In genomic region chr10:101779544-101780186, GRCh38 we compare ENCODE assay signal across 8 cellular contexts. TPM values are rescaled to one million over a fixed set of nuclear protein-coding genes. Genes with fewer than 3 reads are reported as not detected.
DNase-seq lines count a peak whose midpoint lies in the region; ATAC-seq and TF ChIP-seq lines count a peak whose summit lies in the region.

No MANE protein-coding gene starts in this region.

- no peaks in the 10 kb centered on the region for H3K9me3 Mint-ChIP-seq in CD8-positive, alpha-beta T cell
- H3K9me3 Mint-ChIP-seq in activated T-helper 17 cell treated with anti-CD3 and anti-CD28 coated beads, Interleukin-2, amount 50 U/mL, for 72 hours: no peaks in the 10 kb centered on the region
- H3K9me3 Mint-ChIP-seq in natural killer cell: no peaks in the 10 kb centered on the region
- H3K9me3 Mint-ChIP-seq in stimulated activated effector memory CD8-positive, alpha-beta T cell treated with anti-CD3 and anti-CD28 coated beads, Interleukin-12 subunit alpha, Interleukin-12 subunit beta, amount 100 ng/mL, for 72 hours: no peaks in the 10 kb centered on the region

- no peaks in the 10 kb centered on the region for H3K9me3 ChIP-seq in CD8-positive, alpha-beta T cell (ENCODE audit: low read length)

- H3K4me1 ChIP-seq in CD8-positive, alpha-beta T cell (ENCODE audit: insufficient read depth, low read length): peaks cover 59% of the 10 kb centered on the region

- peak; percentile 51 for ATAC-seq in CD8-positive, alpha-beta T cell
- ATAC-seq in activated T-helper 17 cell treated with anti-CD3 and anti-CD28 coated beads, Interleukin-2, amount 50 U/mL, for 72 hours (replicated peaks): peak; percentile 70
- peak; percentile 67 to 75 (median 70) for ATAC-seq in natural killer cell
- ATAC-seq in stimulated activated effector memory CD8-positive, alpha-beta T cell treated with anti-CD3 and anti-CD28 coated beads, Interleukin-12 subunit alpha, Interleukin-12 subunit beta, amount 100 ng/mL, for 72 hours: peak; percentile 74
- ATAC-seq in GM21515 (IDR thresholded peaks at IDR 0.05; ENCODE audit: unreplicated experiment): no peak

- H3K36me3 Mint-ChIP-seq in CD8-positive, alpha-beta T cell: peaks cover 8% of the 10 kb centered on the region
- peaks cover 71% of the 10 kb centered on the region for H3K36me3 Mint-ChIP-seq in activated T-helper 17 cell treated with anti-CD3 and anti-CD28 coated beads, Interleukin-2, amount 50 U/mL, for 72 hours (ENCODE audit: low read depth)
- H3K36me3 Mint-ChIP-seq in natural killer cell: no peaks in the 10 kb centered on the region
- peaks cover 27% of the 10 kb centered on the region for H3K36me3 Mint-ChIP-seq in stimulated activated effector memory CD8-positive, alpha-beta T cell treated with anti-CD3 and anti-CD28 coated beads, Interleukin-12 subunit alpha, Interleukin-12 subunit beta, amount 100 ng/mL, for 72 hours

- peaks cover 67% of the 10 kb centered on the region for H3K4me1 Mint-ChIP-seq in CD8-positive, alpha-beta T cell (ENCODE audit: low read depth)
- H3K4me1 Mint-ChIP-seq in activated T-helper 17 cell treated with anti-CD3 and anti-CD28 coated beads, Interleukin-2, amount 50 U/mL, for 72 hours: peaks cover 23% of the 10 kb centered on the region
- peaks cover 39 to 59% of the 10 kb centered on the region in 2 donors for H3K4me1 Mint-ChIP-seq in natural killer cell
- H3K4me1 Mint-ChIP-seq in stimulated activated effector memory CD8-positive, alpha-beta T cell treated with anti-CD3 and anti-CD28 coated beads, Interleukin-12 subunit alpha, Interleukin-12 subunit beta, amount 100 ng/mL, for 72 hours: peaks cover 63% of the 10 kb centered on the region

- H3K4me3 Mint-ChIP-seq in CD8-positive, alpha-beta T cell: peak overlapping the region; percentile 76
- H3K4me3 Mint-ChIP-seq in activated T-helper 17 cell treated with anti-CD3 and anti-CD28 coated beads, Interleukin-2, amount 50 U/mL, for 72 hours: peak overlapping the region; percentile 98
- H3K4me3 Mint-ChIP-seq in natural killer cell: peak overlapping the region; percentile 87
- peak overlapping the region; percentile 100 for H3K4me3 Mint-ChIP-seq in stimulated activated effector memory CD8-positive, alpha-beta T cell treated with anti-CD3 and anti-CD28 coated beads, Interleukin-12 subunit alpha, Interleukin-12 subunit beta, amount 100 ng/mL, for 72 hours

- peak overlapping the region; percentile 64 for H3K4me3 ChIP-seq in CD8-positive, alpha-beta T cell (ENCODE audit: low read depth, low read length)
- peak overlapping the region; percentile 50 for H3K4me3 ChIP-seq in H7 (ENCODE audit: insufficient read depth, low read depth, low read length)

- CTCF ChIA-PET in CD8-positive, alpha-beta T cell (lab: Charles Lee): interaction anchor here (0.8 to 2.0 kb wide), 7 partner anchors 11 to 566 kb away, joined by 3 to 13 read pairs (median 4); partner anchors contain the start of gene OGA

- H3K27me3 ChIP-seq in CD8-positive, alpha-beta T cell (ENCODE audit: insufficient read depth, low read length): peaks cover 35% of the 10 kb centered on the region
- peaks cover 27% of the 10 kb centered on the region for H3K27me3 ChIP-seq in H7 (ENCODE audit: control insufficient read depth, insufficient read depth, low read length)

- intact Hi-C loops in CD8-positive, alpha-beta T cell (cut with DNase I, micrococcal nuclease): loop anchor here (1.0 to 10.0 kb wide), 12 partner anchors 53 to 617 kb away; partner anchors contain the start of genes BTRC (in 2 of the 2), DPCD (in 1 of the 2), KCNIP2 (in 1 of the 2) and POLL (in 1 of the 2)
- intact Hi-C loops in natural killer cell (cut with micrococcal nuclease): loop anchor here (2.0 to 5.0 kb wide), 2 partner anchors 177 to 293 kb away; no protein-coding TSS in a partner anchor

- H3K36me3 ChIP-seq in CD8-positive, alpha-beta T cell (ENCODE audit: insufficient read depth, low read length): no peaks in the 10 kb centered on the region
- no peaks in the 10 kb centered on the region; the same call in 1 of the 2 replicates for H3K36me3 ChIP-seq in H7 (replicated peaks; ENCODE audit: control insufficient read depth, insufficient read depth, low read length)

- no peak overlapping the region for H3K27ac Mint-ChIP-seq in CD8-positive, alpha-beta T cell
- no peak overlapping the region for H3K27ac Mint-ChIP-seq in activated T-helper 17 cell treated with anti-CD3 and anti-CD28 coated beads, Interleukin-2, amount 50 U/mL, for 72 hours
- H3K27ac Mint-ChIP-seq in natural killer cell: peak overlapping the region in 1 of 2 donors; percentile 31
- H3K27ac Mint-ChIP-seq in stimulated activated effector memory CD8-positive, alpha-beta T cell treated with anti-CD3 and anti-CD28 coated beads, Interleukin-12 subunit alpha, Interleukin-12 subunit beta, amount 100 ng/mL, for 72 hours: no peak overlapping the region

- H3K27ac ChIP-seq in CD8-positive, alpha-beta T cell (ENCODE audit: low read depth, low read length): no peak overlapping the region

- POLR2A ChIA-PET in CD8-positive, alpha-beta T cell (lab: Charles Lee): interaction anchor here (1.0 kb wide), 1 partner anchor 39 kb away, joined by 3 read pairs; the partner anchor contains the start of gene OGA

- peak; percentile 65 to 89 (median 77) for DNase-seq in CD8-positive, alpha-beta T cell
- peak; percentile 94 for DNase-seq in H7
- DNase-seq in NOMO-1 (lab: John Stamatoyannopoulos, UW; ENCODE audit: unreplicated experiment in 2 of 2): peak; percentile 43 to 51
- DNase-seq in fibroblast of peridontal ligament (ENCODE audit: extremely low read depth): peak; percentile 48
- peak; percentile 85 for DNase-seq in natural killer cell
- DNase-seq in stimulated activated effector memory CD8-positive, alpha-beta T cell treated with anti-CD3 and anti-CD28 coated beads, Interleukin-12 subunit alpha, Interleukin-12 subunit beta, amount 100 ng/mL, for 72 hours (ENCODE audit: low spot score in 2 of 2): peak; percentile 91 to 94

- TF ChIP-seq CTCF in CD8-positive, alpha-beta T cell (IDR thresholded peaks at IDR 0.05): peak; percentile 81
- peak; percentile 85 for TF ChIP-seq CTCF in natural killer cell (IDR thresholded peaks at IDR 0.05)

- H3K27me3 Mint-ChIP-seq in CD8-positive, alpha-beta T cell (ENCODE audit: low read depth): peaks cover 26% of the 10 kb centered on the region
- peaks cover 24% of the 10 kb centered on the region for H3K27me3 Mint-ChIP-seq in activated T-helper 17 cell treated with anti-CD3 and anti-CD28 coated beads, Interleukin-2, amount 50 U/mL, for 72 hours
- H3K27me3 Mint-ChIP-seq in natural killer cell (ENCODE audit: low read depth in 2 of 2): peaks cover 24 to 28% of the 10 kb centered on the region in 2 donors

RNA-seq across cellular contexts. Expression of gene NPM3, which starts 3.6 kb away (rescaled TPM):
- total RNA-seq in CD8-positive, alpha-beta T cell: 10 to 100 TPM; 21.1 to 25.1 TPM
- 332 and 360 TPM in 2 replicates for total RNA-seq in H7 (2014; rRNA removed; shearing (Covaris generic))
- 100 to 1,000 TPM in 1 of 2 donors, 10 to 100 TPM in 1; 72.6 to 162 TPM for total RNA-seq in activated T-helper 17 cell treated with anti-CD3 and anti-CD28 coated beads, Interleukin-2, amount 50 U/mL, for 72 hours
- 1 to 10 TPM; 8.2 to 9.0 (median 8.5) TPM for total RNA-seq in natural killer cell

RNA-seq across cellular contexts. Expression of gene FGF8, which starts 3.8 kb away (rescaled TPM):
- total RNA-seq in CD8-positive, alpha-beta T cell: not detected
- 43.0 and 59.8 TPM in 2 replicates for total RNA-seq in H7 (2014; rRNA removed; shearing (Covaris generic))
- not detected for total RNA-seq in activated T-helper 17 cell treated with anti-CD3 and anti-CD28 coated beads, Interleukin-2, amount 50 U/mL, for 72 hours
- not detected for total RNA-seq in natural killer cell

RNA-seq across cellular contexts. Expression of gene OGA, which starts 38.6 kb away (rescaled TPM):
- 100 to 1,000 TPM; 356 to 394 TPM for total RNA-seq in CD8-positive, alpha-beta T cell
- 56.3 and 96.7 TPM in 2 replicates for total RNA-seq in H7 (2014; rRNA removed; shearing (Covaris generic))
- 100 to 1,000 TPM; 119 to 291 TPM for total RNA-seq in activated T-helper 17 cell treated with anti-CD3 and anti-CD28 coated beads, Interleukin-2, amount 50 U/mL, for 72 hours
- 100 to 1,000 TPM; 427 to 488 (median 481) TPM for total RNA-seq in natural killer cell

Comparison
In these comparisons a context has a peak if more than half of its experiments do, and no peak if none do; other contexts are left out.
1. RNA of gene FGF8, which starts 3.8 kb away (total RNA-seq): 43.0 to 59.8 TPM in H7; not detected in activated T-helper 17 cell treated with anti-CD3 and anti-CD28 coated beads, Interleukin-2, amount 50 U/mL, for 72 hours, not detected in CD8-positive, alpha-beta T cell and not detected in natural killer cell; every median in the first group is over 10 times any median in the second.
2. Peak in every context shown above with its lines, with median percentiles within 50 percentile points of each other: DNase-seq and H3K4me3 Mint-ChIP-seq.